10 cellular contexts compared by ENCODE assay signal in genomic region chr3:143060906-143061305, GRCh38. TPM values are rescaled to one million over a fixed set of nuclear protein-coding genes. Genes with fewer than 3 reads are reported as not detected.
DNase-seq lines count a peak whose midpoint lies in the region; ATAC-seq and TF ChIP-seq lines count a peak whose summit lies in the region.
"Had no signal": no experiment of that assay in that cellular context is flagged by ENCODE, and none has a peak within 500 bp of the region (broad histone marks: within the 10 kb centered on the region; RNA-seq: fewer than 3 reads in every experiment).

No MANE protein-coding gene starts in this region.

- no peak overlapping the region for H4K12ac ChIP-seq in trophoblast cell (ENCODE audit: low read depth, low read length)

- no peak overlapping the region for H3K4me2 ChIP-seq in trophoblast cell (ENCODE audit: low read length)

- no peak overlapping the region for H2AFZ ChIP-seq in trophoblast cell (ENCODE audit: insufficient read depth, low read length, poor library complexity)

- no peak overlapping the region for H3K18ac ChIP-seq in trophoblast cell (ENCODE audit: low read length)

- H2BK12ac ChIP-seq in trophoblast cell (ENCODE audit: low read length) = no peak overlapping the region

- H3K4me1 Mint-ChIP-seq in chondrocyte (ENCODE audit: low read depth) = peaks cover 3% of the 10 kb centered on the region

- ATAC-seq in GM18858 (IDR thresholded peaks at IDR 0.05; ENCODE audit: unreplicated experiment) = peak; percentile 98
- ATAC-seq in GM21576 (IDR thresholded peaks at IDR 0.05; ENCODE audit: unreplicated experiment) = peak; percentile 98
- peak; percentile 99 for ATAC-seq in HG03442 (IDR thresholded peaks at IDR 0.05; ENCODE audit: unreplicated experiment)
- ATAC-seq in omental fat pad (ENCODE audit: low FRiP score) = no peak
- ATAC-seq: lower lobe of right lung had no signal

- no peaks in the 10 kb centered on the region for H3K9me3 Mint-ChIP-seq in chondrocyte (ENCODE audit: low read depth)

- H3K36me3 ChIP-seq in trophoblast cell (ENCODE audit: control insufficient read depth in 1 of 2, insufficient read depth in 2 of 2, low read length in 2 of 2) = no peaks in the 10 kb centered on the region

- H3K27me3 Mint-ChIP-seq in chondrocyte (ENCODE audit: low read depth) = no peaks in the 10 kb centered on the region

- no peak overlapping the region for H3K27ac ChIP-seq in trophoblast cell (ENCODE audit: low read depth, low read length)
- H3K27ac ChIP-seq: lower lobe of right lung had no signal

- no peak for TF ChIP-seq CTCF in fibroblast of pulmonary artery (IDR thresholded peaks at IDR 0.05; ENCODE audit: low read length, missing control alignments)
- TF ChIP-seq CTCF in omental fat pad (IDR thresholded peaks at IDR 0.05) = no peak
- no peak for TF ChIP-seq CTCF in chondrocyte (IDR thresholded peaks at IDR 0.05)

- H4K91ac ChIP-seq in trophoblast cell (ENCODE audit: low read depth, low read length) = no peak overlapping the region

- H3K79me1 ChIP-seq in trophoblast cell (ENCODE audit: low read length) = no peaks in the 10 kb centered on the region

- H2AK5ac ChIP-seq in trophoblast cell (ENCODE audit: low read length) = no peak overlapping the region

- no peak overlapping the region for H3K27ac Mint-ChIP-seq in chondrocyte (ENCODE audit: unreplicated experiment)

- no peak overlapping the region for H3K4me3 Mint-ChIP-seq in chondrocyte (ENCODE audit: unreplicated experiment)

- no peak overlapping the region for H2BK5ac ChIP-seq in trophoblast cell (ENCODE audit: low read depth, low read length, poor library complexity)

- H3K14ac ChIP-seq in trophoblast cell (ENCODE audit: low read length) = no peak overlapping the region

- H3K79me2 ChIP-seq in trophoblast cell (ENCODE audit: control insufficient read depth, insufficient read depth, low read length, poor library complexity) = no peaks in the 10 kb centered on the region

- no peak overlapping the region for H3K4ac ChIP-seq in trophoblast cell (ENCODE audit: low read depth, low read length)

- DNase-seq in fibroblast of pulmonary artery (ENCODE audit: low read depth) = peak; percentile 21
- DNase-seq in omental fat pad (ENCODE audit: low spot score) = no peak
- DNase-seq in chondrocyte (ENCODE audit: low spot score) = no peak
- no peak for DNase-seq in trophoblast cell
- no peak for DNase-seq in LoVo (ENCODE audit: low spot score)
- DNase-seq: lower lobe of right lung, NCI-H2029 treated with DMSO at 0.1 percent for 48 hours had no signal

- H3K23ac ChIP-seq in trophoblast cell (ENCODE audit: low read length) = no peak overlapping the region

- H3K4me1 ChIP-seq in trophoblast cell (ENCODE audit: control insufficient read depth in 1 of 2, insufficient read depth in 2 of 2, low read length in 2 of 2) = no peaks in the 10 kb centered on the region
- H3K4me1 ChIP-seq: lower lobe of right lung had no signal

- H3K27me3 ChIP-seq in trophoblast cell (ENCODE audit: insufficient read depth, low read length) = no peaks in the 10 kb centered on the region

- peaks cover 12% of the 10 kb centered on the region for H3K36me3 Mint-ChIP-seq in chondrocyte (ENCODE audit: low read depth)

- H3K9me3 ChIP-seq in trophoblast cell (ENCODE audit: insufficient read depth, low read depth, low read length) = no peaks in the 10 kb centered on the region
- H3K9me3 ChIP-seq: lower lobe of right lung had no signal

- H3K9ac ChIP-seq in trophoblast cell (ENCODE audit: low read length) = no peak overlapping the region

- H4K8ac ChIP-seq in trophoblast cell (ENCODE audit: low read depth, low read length) = no peak overlapping the region

- WGBS in trophoblast cell (ENCODE audit: extremely low coverage, insufficient coverage, insufficient read length) = no CpG with 5 or more reads among the region's 3 CpGs

- H3K4me3 ChIP-seq in fibroblast of pulmonary artery (replicated peaks; ENCODE audit: low read depth, low read length) (no peak overlapping the region), trophoblast cell (ENCODE audit: low read depth, low read length) (no peak overlapping the region)
- H3K4me3 ChIP-seq: lower lobe of right lung had no signal

- no peak overlapping the region for H2BK120ac ChIP-seq in trophoblast cell (ENCODE audit: insufficient read depth, low read length, poor library complexity)

RNA-seq across cellular contexts. Expression of gene CHST2, which starts 58.7 kb away (rescaled TPM):
- 10 to 100 TPM in 2 of 4 donors, 1 to 10 TPM in 2; 4.1 to 18.9 (median 12.3) TPM for total RNA-seq in omental fat pad
- 8.7 to 23.1 TPM (median 23.1 TPM) in 3 replicates for total RNA-seq in chondrocyte
- 2.3 and 2.5 TPM in 2 replicates for polyA plus RNA-seq in trophoblast cell (2013)

RNA-seq across cellular contexts. Expression of gene U2SURP, which starts 59.5 kb away (rescaled TPM):
- total RNA-seq in omental fat pad (100 to 1,000 TPM in 1 of 4 donors, 10 to 100 TPM in 3; 59.5 to 106 (median 73.9) TPM), chondrocyte (63.0 to 72.9 TPM (median 63.7 TPM) in 3 replicates)
- 67.2 and 70.3 TPM in 2 replicates for polyA plus RNA-seq in trophoblast cell (2013)
